13 cellular contexts compared by ENCODE assay signal in the genomic region with DNA sequence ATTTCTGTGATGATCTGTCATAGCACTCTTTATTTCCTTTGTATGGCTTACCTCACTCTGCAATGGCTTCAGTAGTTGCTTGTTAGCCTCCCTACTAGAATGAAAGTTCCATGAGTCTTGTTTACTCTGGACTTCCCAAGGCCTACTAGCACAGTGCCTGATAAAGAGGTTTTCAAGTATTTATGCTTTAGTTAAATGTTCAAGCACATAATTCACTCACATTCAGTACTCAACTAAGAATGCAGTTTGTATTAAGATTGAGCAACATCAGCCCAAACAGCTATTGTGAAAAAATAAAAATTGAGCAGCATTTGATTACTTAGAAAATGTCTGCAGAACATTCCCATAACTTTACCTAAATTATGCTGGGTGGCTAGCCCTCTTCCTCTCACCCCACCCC.
DNase-seq lines count a peak whose midpoint lies in the region; ATAC-seq and TF ChIP-seq lines count a peak whose summit lies in the region.
"Had no signal": no experiment of that assay in that cellular context is flagged by ENCODE, and none has a peak within 500 bp of the region (broad histone marks: within the 10 kb centered on the region; RNA-seq: fewer than 3 reads in every experiment).

No MANE protein-coding gene starts in this region.

- no peak for DNase-seq in right cardiac atrium
- no peak for DNase-seq in right atrium auricular region (ENCODE audit: low spot score)
- DNase-seq in activated T-helper 2 cell treated with anti-CD3 and anti-CD28 coated beads, Interferon-gamma antibody, Interleukin-2, Interleukin-4, amounts not matched to agents 10 μg/mL and 5 μg/mL and 100 μg/mL, durations not matched to agents 14 hours and 24 hours and 36 hours (ENCODE audit: low spot score): no peak
- no peak for DNase-seq in immature natural killer cell
- DNase-seq in vagina (ENCODE audit: extremely low spot score in 2 of 2): no peak
- DNase-seq in testis: no peak
- DNase-seq in NOMO-1 treated with dmso at 0.1 percent for 144 hours (lab: John Stamatoyannopoulos, UW; ENCODE audit: unreplicated experiment): no peak
- DNase-seq: activated CD8-positive, alpha-beta memory T cell treated with anti-CD3 and anti-CD28 coated beads, Interleukin-2, amount 10 ng/mL, durations not matched to agents 7 days and 5 days; C1 segment of cervical spinal cord; GF-D8; spleen had no signal

- peaks cover 29% of the 10 kb centered on the region for H3K4me1 Mint-ChIP-seq in activated T-helper 2 cell treated with anti-CD3 and anti-CD28 coated beads, Interferon-gamma antibody, Interleukin-2, Interleukin-4, amounts not matched to agents 10 μg/mL and 5 μg/mL and 100 μg/mL, durations not matched to agents 14 hours and 24 hours and 36 hours (ENCODE audit: low read depth)
- peaks cover 40 to 44% of the 10 kb centered on the region in 2 donors for H3K4me1 Mint-ChIP-seq in immature natural killer cell
- H3K4me1 Mint-ChIP-seq: brain had no signal

- H3K27ac ChIP-seq in right cardiac atrium (ENCODE audit: low read length) (no peak overlapping the region), right atrium auricular region (no peak overlapping the region), vagina (peak overlapping the region; percentile 27), testis (no peak overlapping the region)

- no peaks in the 10 kb centered on the region for H3K36me3 ChIP-seq in right atrium auricular region
- H3K36me3 ChIP-seq in vagina: no peaks in the 10 kb centered on the region
- no peaks in the 10 kb centered on the region for H3K36me3 ChIP-seq in testis (ENCODE audit: low read depth, missing control alignments)

- H3K4me1 ChIP-seq in right cardiac atrium (ENCODE audit: control insufficient read depth, insufficient read depth, low read length): peaks cover 3% of the 10 kb centered on the region
- no peaks in the 10 kb centered on the region for H3K4me1 ChIP-seq in right atrium auricular region
- H3K4me1 ChIP-seq in vagina: peaks cover 12% of the 10 kb centered on the region
- H3K4me1 ChIP-seq in testis: no peaks in the 10 kb centered on the region

- ATAC-seq in right cardiac atrium (peak; percentile 33 to 37), GM18519 (IDR thresholded peaks at IDR 0.05; ENCODE audit: low FRiP score, unreplicated experiment) (no peak)
- ATAC-seq: activated CD8-positive, alpha-beta memory T cell treated with anti-CD3 and anti-CD28 coated beads, Interleukin-2, amount 10 ng/mL, durations not matched to agents 7 days and 5 days had no signal

- H3K4me3 ChIP-seq in right cardiac atrium (ENCODE audit: low read length): no peak overlapping the region
- no peak overlapping the region for H3K4me3 ChIP-seq in right atrium auricular region
- H3K4me3 ChIP-seq in vagina: no peak overlapping the region
- no peak overlapping the region for H3K4me3 ChIP-seq in testis
- H3K4me3 ChIP-seq: spleen had no signal

- H3K36me3 Mint-ChIP-seq in activated T-helper 2 cell treated with anti-CD3 and anti-CD28 coated beads, Interferon-gamma antibody, Interleukin-2, Interleukin-4, amounts not matched to agents 10 μg/mL and 5 μg/mL and 100 μg/mL, durations not matched to agents 14 hours and 24 hours and 36 hours (ENCODE audit: low read depth): peaks cover 51% of the 10 kb centered on the region
- H3K36me3 Mint-ChIP-seq in immature natural killer cell: peaks cover 9 to 33% (median 10%) of the 10 kb centered on the region in 3 donors
- H3K36me3 Mint-ChIP-seq: brain had no signal

- H3K4me3 Mint-ChIP-seq in activated T-helper 2 cell treated with anti-CD3 and anti-CD28 coated beads, Interferon-gamma antibody, Interleukin-2, Interleukin-4, amounts not matched to agents 10 μg/mL and 5 μg/mL and 100 μg/mL, durations not matched to agents 14 hours and 24 hours and 36 hours (ENCODE audit: low read depth): no peak overlapping the region
- peak overlapping the region; percentile 1 to 69 (median 33) for H3K4me3 Mint-ChIP-seq in immature natural killer cell
- H3K4me3 Mint-ChIP-seq: activated CD8-positive, alpha-beta memory T cell treated with anti-CD3 and anti-CD28 coated beads, Interleukin-2, amount 10 ng/mL, durations not matched to agents 7 days and 5 days; brain had no signal

- peak overlapping the region; percentile 3 for H3K27ac Mint-ChIP-seq in activated T-helper 2 cell treated with anti-CD3 and anti-CD28 coated beads, Interferon-gamma antibody, Interleukin-2, Interleukin-4, amounts not matched to agents 10 μg/mL and 5 μg/mL and 100 μg/mL, durations not matched to agents 14 hours and 24 hours and 36 hours
- H3K27ac Mint-ChIP-seq in immature natural killer cell: peak overlapping the region; percentile 49 to 87 (median 76)
- H3K27ac Mint-ChIP-seq: activated CD8-positive, alpha-beta memory T cell treated with anti-CD3 and anti-CD28 coated beads, Interleukin-2, amount 10 ng/mL, durations not matched to agents 7 days and 5 days had no signal

- no peaks in the 10 kb centered on the region for H3K9me3 Mint-ChIP-seq in activated T-helper 2 cell treated with anti-CD3 and anti-CD28 coated beads, Interferon-gamma antibody, Interleukin-2, Interleukin-4, amounts not matched to agents 10 μg/mL and 5 μg/mL and 100 μg/mL, durations not matched to agents 14 hours and 24 hours and 36 hours
- H3K9me3 Mint-ChIP-seq in immature natural killer cell: no peaks in the 10 kb centered on the region

- no peaks in the 10 kb centered on the region for H3K27me3 Mint-ChIP-seq in activated T-helper 2 cell treated with anti-CD3 and anti-CD28 coated beads, Interferon-gamma antibody, Interleukin-2, Interleukin-4, amounts not matched to agents 10 μg/mL and 5 μg/mL and 100 μg/mL, durations not matched to agents 14 hours and 24 hours and 36 hours (ENCODE audit: low read depth)
- no peaks in the 10 kb centered on the region for H3K27me3 Mint-ChIP-seq in immature natural killer cell (ENCODE audit: low read depth in 3 of 3)
- H3K27me3 Mint-ChIP-seq: activated CD8-positive, alpha-beta memory T cell treated with anti-CD3 and anti-CD28 coated beads, Interleukin-2, amount 10 ng/mL, durations not matched to agents 7 days and 5 days; brain had no signal

- TF ChIP-seq CTCF in right atrium auricular region (IDR thresholded peaks at IDR 0.05) (no peak), vagina (IDR thresholded peaks at IDR 0.05) (no peak), testis (IDR thresholded peaks at IDR 0.05) (no peak)

- no peaks in the 10 kb centered on the region for H3K9me3 ChIP-seq in right cardiac atrium (ENCODE audit: control insufficient read depth, low read length)
- no peaks in the 10 kb centered on the region for H3K9me3 ChIP-seq in right atrium auricular region
- H3K9me3 ChIP-seq in vagina: no peaks in the 10 kb centered on the region
- no peaks in the 10 kb centered on the region for H3K9me3 ChIP-seq in testis
- H3K9me3 ChIP-seq: spleen had no signal

- no peak for TF ChIP-seq POLR2A in vagina (IDR thresholded peaks at IDR 0.05)
- no peak for TF ChIP-seq POLR2A in testis (IDR thresholded peaks at IDR 0.05)

- intact Hi-C loops in right cardiac atrium (cut with DNase I) (no loop called here), vagina (cut with DNase I) (no loop called here), testis (cut with DNase I; ENCODE audit: low total_unique reads) (no loop called here)
- intact Hi-C loops in activated T-helper 2 cell treated with anti-CD3 and anti-CD28 coated beads, Interferon-gamma antibody, Interleukin-2, Interleukin-4, amounts not matched to agents 10 μg/mL and 5 μg/mL and 100 μg/mL, durations not matched to agents 14 hours and 24 hours and 36 hours (cut with micrococcal nuclease): no loop called here

- no peaks in the 10 kb centered on the region for H3K27me3 ChIP-seq in right cardiac atrium (ENCODE audit: control insufficient read depth, insufficient read depth)
- no peaks in the 10 kb centered on the region for H3K27me3 ChIP-seq in right atrium auricular region
- no peaks in the 10 kb centered on the region for H3K27me3 ChIP-seq in vagina
- H3K27me3 ChIP-seq in testis: no peaks in the 10 kb centered on the region
- H3K27me3 ChIP-seq: spleen had no signal
